ENCODE assay signal across 24 cellular contexts in genomic region chr6:111689419-111689818, GRCh38.
DNase-seq lines count a peak whose midpoint lies in the region; ATAC-seq and TF ChIP-seq lines count a peak whose summit lies in the region.
"Had no signal": no experiment of that assay in that cellular context is flagged by ENCODE, and none has a peak within 500 bp of the region (broad histone marks: within the 10 kb centered on the region; RNA-seq: fewer than 3 reads in every experiment).

No MANE protein-coding gene starts in this region.

- no peaks in the 10 kb centered on the region for H3K9me3 Mint-ChIP-seq in activated CD4-positive, alpha-beta memory T cell treated with anti-CD3 and anti-CD28 coated beads for 36 hours
- no peaks in the 10 kb centered on the region for H3K9me3 Mint-ChIP-seq in activated CD4-positive, alpha-beta memory T cell treated with anti-CD3 and anti-CD28 coated beads, Interleukin-2, amount 10 ng/mL, durations not matched to agents 7 days and 5 days
- H3K9me3 Mint-ChIP-seq in CD8-positive, alpha-beta memory T cell: no peaks in the 10 kb centered on the region
- H3K9me3 Mint-ChIP-seq in brain: no peaks in the 10 kb centered on the region
- H3K9me3 Mint-ChIP-seq in natural killer cell treated with Interleukin-12 subunit alpha and Interleukin-12 subunit beta and Interleukin-15 and Interleukin-18, amount 100 ng/mL, for 72 hours: no peaks in the 10 kb centered on the region
- no peaks in the 10 kb centered on the region for H3K9me3 Mint-ChIP-seq in CD8-positive, alpha-beta T cell

- peak overlapping the region; percentile 47 for H3K27ac Mint-ChIP-seq in activated CD4-positive, alpha-beta memory T cell treated with anti-CD3 and anti-CD28 coated beads for 36 hours
- H3K27ac Mint-ChIP-seq in activated CD4-positive, alpha-beta memory T cell treated with anti-CD3 and anti-CD28 coated beads, Interleukin-2, amount 10 ng/mL, durations not matched to agents 7 days and 5 days: no peak overlapping the region
- H3K27ac Mint-ChIP-seq in CD8-positive, alpha-beta memory T cell: peak overlapping the region in 7 of 8 donors; percentile 0 to 73 (median 18)
- H3K27ac Mint-ChIP-seq in brain: peak overlapping the region in 4 of 5 experiments; percentile 23 to 91 (median 78)
- H3K27ac Mint-ChIP-seq in natural killer cell treated with Interleukin-12 subunit alpha and Interleukin-12 subunit beta and Interleukin-15 and Interleukin-18, amount 100 ng/mL, for 72 hours: peak overlapping the region; percentile 8 to 17
- H3K27ac Mint-ChIP-seq in CD8-positive, alpha-beta T cell: no peak overlapping the region

- no peak for TF ChIP-seq CTCF in brain (conservative IDR thresholded peaks at IDR 0.05)
- no peak for TF ChIP-seq CTCF in CD8-positive, alpha-beta T cell (IDR thresholded peaks at IDR 0.05)

- POLR2A ChIA-PET in activated CD4-positive, alpha-beta memory T cell treated with anti-CD3 and anti-CD28 coated beads for 36 hours (lab: Charles Lee): no interaction called here
- POLR2A ChIA-PET in activated CD4-positive, alpha-beta memory T cell treated with anti-CD3 and anti-CD28 coated beads, Interleukin-2, amount 10 ng/mL, durations not matched to agents 7 days and 5 days (lab: Charles Lee): no interaction called here
- POLR2A ChIA-PET in CD8-positive, alpha-beta memory T cell (lab: Charles Lee): interaction anchor here (1.4 kb wide), 1 partner anchor 14 kb away, joined by 4 read pairs; no protein-coding TSS in a partner anchor
- POLR2A ChIA-PET in CD8-positive, alpha-beta T cell (lab: Charles Lee): no interaction called here

- intact Hi-C loops in activated CD4-positive, alpha-beta memory T cell treated with anti-CD3 and anti-CD28 coated beads for 36 hours (cut with micrococcal nuclease): no loop called here
- intact Hi-C loops in CD8-positive, alpha-beta T cell (cut with DNase I, micrococcal nuclease): no loop called here

- no peak overlapping the region for H3K27ac ChIP-seq in CD8-positive, alpha-beta memory T cell (ENCODE audit: low read depth, low read length)
- no peak overlapping the region for H3K27ac ChIP-seq in CD8-positive, alpha-beta T cell (ENCODE audit: low read depth, low read length)
- H3K27ac ChIP-seq: C4-2B, PC-9 had no signal

- H3K27me3 Mint-ChIP-seq in activated CD4-positive, alpha-beta memory T cell treated with anti-CD3 and anti-CD28 coated beads for 36 hours: no peaks in the 10 kb centered on the region
- no peaks in the 10 kb centered on the region for H3K27me3 Mint-ChIP-seq in activated CD4-positive, alpha-beta memory T cell treated with anti-CD3 and anti-CD28 coated beads, Interleukin-2, amount 10 ng/mL, durations not matched to agents 7 days and 5 days
- peaks cover 0 to 4% of the 10 kb centered on the region in 2 donors for H3K27me3 Mint-ChIP-seq in CD8-positive, alpha-beta memory T cell
- peaks cover 4% of the 10 kb centered on the region for H3K27me3 Mint-ChIP-seq in brain
- H3K27me3 Mint-ChIP-seq in natural killer cell treated with Interleukin-12 subunit alpha and Interleukin-12 subunit beta and Interleukin-15 and Interleukin-18, amount 100 ng/mL, for 72 hours: no peaks in the 10 kb centered on the region
- no peaks in the 10 kb centered on the region for H3K27me3 Mint-ChIP-seq in CD8-positive, alpha-beta T cell (ENCODE audit: low read depth)

- peaks cover 67% of the 10 kb centered on the region for H3K4me1 Mint-ChIP-seq in activated CD4-positive, alpha-beta memory T cell treated with anti-CD3 and anti-CD28 coated beads for 36 hours (ENCODE audit: low read depth)
- H3K4me1 Mint-ChIP-seq in activated CD4-positive, alpha-beta memory T cell treated with anti-CD3 and anti-CD28 coated beads, Interleukin-2, amount 10 ng/mL, durations not matched to agents 7 days and 5 days: peaks cover 12% of the 10 kb centered on the region
- peaks cover 83 to 99% (median 94%) of the 10 kb centered on the region in 3 donors for H3K4me1 Mint-ChIP-seq in CD8-positive, alpha-beta memory T cell
- peaks cover 92% of the 10 kb centered on the region for H3K4me1 Mint-ChIP-seq in brain
- peaks cover 40% of the 10 kb centered on the region in 2 donors for H3K4me1 Mint-ChIP-seq in natural killer cell treated with Interleukin-12 subunit alpha and Interleukin-12 subunit beta and Interleukin-15 and Interleukin-18, amount 100 ng/mL, for 72 hours (ENCODE audit: low read depth in 2 of 2)
- H3K4me1 Mint-ChIP-seq in CD8-positive, alpha-beta T cell (ENCODE audit: low read depth): peaks cover 79% of the 10 kb centered on the region

- H3K4me3 ChIP-seq in CD8-positive, alpha-beta memory T cell (ENCODE audit: low read length): no peak overlapping the region
- no peak overlapping the region for H3K4me3 ChIP-seq in CD8-positive, alpha-beta T cell (ENCODE audit: low read depth, low read length)
- H3K4me3 ChIP-seq: PC-9 had no signal

- H3K27me3 ChIP-seq in CD8-positive, alpha-beta memory T cell (ENCODE audit: insufficient read depth, low read length, poor library complexity, severe bottlenecking): no peaks in the 10 kb centered on the region
- H3K27me3 ChIP-seq in CD8-positive, alpha-beta T cell (ENCODE audit: insufficient read depth, low read length): no peaks in the 10 kb centered on the region

- peaks cover 80% of the 10 kb centered on the region for H3K36me3 Mint-ChIP-seq in activated CD4-positive, alpha-beta memory T cell treated with anti-CD3 and anti-CD28 coated beads for 36 hours
- H3K36me3 Mint-ChIP-seq in activated CD4-positive, alpha-beta memory T cell treated with anti-CD3 and anti-CD28 coated beads, Interleukin-2, amount 10 ng/mL, durations not matched to agents 7 days and 5 days (ENCODE audit: low read depth): peaks cover 73% of the 10 kb centered on the region
- peaks cover 21 to 98% (median 54%) of the 10 kb centered on the region in 3 donors for H3K36me3 Mint-ChIP-seq in CD8-positive, alpha-beta memory T cell
- peaks cover 74% of the 10 kb centered on the region for H3K36me3 Mint-ChIP-seq in brain
- H3K36me3 Mint-ChIP-seq in natural killer cell treated with Interleukin-12 subunit alpha and Interleukin-12 subunit beta and Interleukin-15 and Interleukin-18, amount 100 ng/mL, for 72 hours: peaks cover 45% of the 10 kb centered on the region
- H3K36me3 Mint-ChIP-seq in CD8-positive, alpha-beta T cell: peaks cover 97% of the 10 kb centered on the region

- no peaks in the 10 kb centered on the region for H3K9me3 ChIP-seq in CD8-positive, alpha-beta memory T cell (ENCODE audit: low read length)
- no peaks in the 10 kb centered on the region for H3K9me3 ChIP-seq in CD8-positive, alpha-beta T cell (ENCODE audit: low read length)
- H3K9me3 ChIP-seq: Caco-2 had no signal

- no peak overlapping the region for H3K4me3 Mint-ChIP-seq in activated CD4-positive, alpha-beta memory T cell treated with anti-CD3 and anti-CD28 coated beads for 36 hours
- H3K4me3 Mint-ChIP-seq in activated CD4-positive, alpha-beta memory T cell treated with anti-CD3 and anti-CD28 coated beads, Interleukin-2, amount 10 ng/mL, durations not matched to agents 7 days and 5 days: no peak overlapping the region
- no peak overlapping the region for H3K4me3 Mint-ChIP-seq in CD8-positive, alpha-beta memory T cell
- no peak overlapping the region for H3K4me3 Mint-ChIP-seq in brain
- no peak overlapping the region for H3K4me3 Mint-ChIP-seq in natural killer cell treated with Interleukin-12 subunit alpha and Interleukin-12 subunit beta and Interleukin-15 and Interleukin-18, amount 100 ng/mL, for 72 hours
- no peak overlapping the region for H3K4me3 Mint-ChIP-seq in CD8-positive, alpha-beta T cell

- DNase-seq in activated CD4-positive, alpha-beta memory T cell treated with anti-CD3 and anti-CD28 coated beads for 36 hours: no peak
- DNase-seq in activated CD4-positive, alpha-beta memory T cell treated with anti-CD3 and anti-CD28 coated beads, Interleukin-2, amount 10 ng/mL, durations not matched to agents 7 days and 5 days: no peak
- no peak for DNase-seq in CD8-positive, alpha-beta memory T cell
- no peak for DNase-seq in natural killer cell treated with Interleukin-12 subunit alpha and Interleukin-12 subunit beta and Interleukin-15 and Interleukin-18, amount 100 ng/mL, for 72 hours (ENCODE audit: low spot score)
- DNase-seq in NCI-H748 (lab: John Stamatoyannopoulos, UW; ENCODE audit: unreplicated experiment): no peak
- DNase-seq in CD8-positive, alpha-beta T cell: no peak
- no peak for DNase-seq in A172 (ENCODE audit: low spot score)
- DNase-seq: 8988T, AML-193, Caco-2, DMS 273 treated with DMSO at 0.1 percent for 48 hours, DND-41, IMR-90, NCI-H1105, NCI-H146, NCI-H2029, NCI-H2227 treated with DMSO at 0.1 percent for 48 hours, NCI-H510A, NCI-H748 treated with DMSO at 0.1 percent for 48 hours, PC-9, RPMI8226, SHP77 had no signal

- H3K4me1 ChIP-seq in CD8-positive, alpha-beta memory T cell (ENCODE audit: insufficient read depth, low read length): peaks cover 45% of the 10 kb centered on the region
- peaks cover 42% of the 10 kb centered on the region for H3K4me1 ChIP-seq in CD8-positive, alpha-beta T cell (ENCODE audit: insufficient read depth, low read length)

- peaks cover 67% of the 10 kb centered on the region for H3K36me3 ChIP-seq in CD8-positive, alpha-beta memory T cell (ENCODE audit: insufficient read depth, low read length)
- peaks cover 67% of the 10 kb centered on the region for H3K36me3 ChIP-seq in CD8-positive, alpha-beta T cell (ENCODE audit: insufficient read depth, low read length)

- no peak for ATAC-seq in natural killer cell treated with Interleukin-12 subunit alpha and Interleukin-12 subunit beta and Interleukin-15 and Interleukin-18, amount 100 ng/mL, for 72 hours
- ATAC-seq in CD8-positive, alpha-beta T cell: no peak

- CTCF ChIA-PET in activated CD4-positive, alpha-beta memory T cell treated with anti-CD3 and anti-CD28 coated beads for 36 hours (lab: Charles Lee): no interaction called here
- CTCF ChIA-PET in activated CD4-positive, alpha-beta memory T cell treated with anti-CD3 and anti-CD28 coated beads, Interleukin-2, amount 10 ng/mL, durations not matched to agents 7 days and 5 days (lab: Charles Lee): no interaction called here
- CTCF ChIA-PET in CD8-positive, alpha-beta memory T cell (lab: Charles Lee): no interaction called here
- CTCF ChIA-PET in CD8-positive, alpha-beta T cell (lab: Charles Lee): interaction anchor here (0.6 kb wide), 1 partner anchor 293 kb away, joined by 5 read pairs; no protein-coding TSS in a partner anchor

Comparison
In these comparisons a context has a peak if more than half of its experiments do, and no peak if none do; other contexts are left out.
1. H3K27ac Mint-ChIP-seq: peak in activated CD4-positive, alpha-beta memory T cell treated with anti-CD3 and anti-CD28 coated beads for 36 hours (single experiment), CD8-positive, alpha-beta memory T cell (7 of 8), brain (4 of 5) and natural killer cell treated with Interleukin-12 subunit alpha and Interleukin-12 subunit beta and Interleukin-15 and Interleukin-18, amount 100 ng/mL, for 72 hours (2 of 2); none in activated CD4-positive, alpha-beta memory T cell treated with anti-CD3 and anti-CD28 coated beads, Interleukin-2, amount 10 ng/mL, durations not matched to agents 7 days and 5 days (single experiment) and CD8-positive, alpha-beta T cell (single experiment).